Comparison of ENCODE assay signal across 1 cellular context in genomic region chr1:20574686-20575543, GRCh38.
TF ChIP-seq lines count a peak whose summit lies in the region.

No MANE protein-coding gene starts in this region.

TF ChIP-seq in K562, 482 proteins besides CTCF, POLR2A, EP300 and RAD21 (continues in another document):
- peak in 1 of 2 experiments; percentile 39; a peak in 1 of 4 replicates for TF ChIP-seq MAZ (CRISPR knock-in tag; conservative IDR thresholded peaks at IDR 0.05 in 1 of 2, IDR thresholded peaks at IDR 0.05 in 1 of 2)
- no peak for TF ChIP-seq XRCC3 (IDR thresholded peaks at IDR 0.05)
- peak; percentile 62 to 77; a peak in 1 of 4 replicates for TF ChIP-seq KDM1A (IDR thresholded peaks at IDR 0.05)
- TF ChIP-seq YY1 (IDR thresholded peaks at IDR 0.05; ENCODE audit: borderline replicate concordance in 1 of 3, control insufficient read depth in 1 of 3, extremely low read depth in 1 of 3, insufficient read depth in 3 of 3, insufficient read length in 1 of 3, insufficient replicate concordance in 2 of 3, low read depth in 1 of 3, low read length in 2 of 3): peak in 1 of 3 experiments; percentile 53
- peak; percentile 61 for TF ChIP-seq MEIS2 (IDR thresholded peaks at IDR 0.05; ENCODE audit: partially characterized antibody)
- no peak for TF ChIP-seq ZNF165 (CRISPR knock-in tag; IDR thresholded peaks at IDR 0.05; ENCODE audit: borderline replicate concordance)
- 0 out of 2 replicates have a peak, but pooled peaks have one; percentile 36 for TF ChIP-seq RB1 (IDR thresholded peaks at IDR 0.05; ENCODE audit: low read depth)
- TF ChIP-seq, protein P1, sequence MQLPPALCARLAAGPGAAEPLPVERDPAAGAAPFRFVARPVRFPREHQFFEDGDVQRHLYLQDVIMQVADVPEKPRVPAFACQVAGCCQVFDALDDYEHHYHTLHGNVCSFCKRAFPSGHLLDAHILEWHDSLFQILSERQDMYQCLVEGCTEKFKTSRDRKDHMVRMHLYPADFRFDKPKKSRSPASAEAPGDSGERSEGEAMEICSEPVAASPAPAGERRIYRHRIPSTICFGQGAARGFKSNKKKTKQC (CRISPR knock-in tag; IDR thresholded peaks at IDR 0.05): no peak
- peak; percentile 63 for TF ChIP-seq DEAF1 (CRISPR knock-in tag; IDR thresholded peaks at IDR 0.05)
- TF ChIP-seq, protein P2, sequence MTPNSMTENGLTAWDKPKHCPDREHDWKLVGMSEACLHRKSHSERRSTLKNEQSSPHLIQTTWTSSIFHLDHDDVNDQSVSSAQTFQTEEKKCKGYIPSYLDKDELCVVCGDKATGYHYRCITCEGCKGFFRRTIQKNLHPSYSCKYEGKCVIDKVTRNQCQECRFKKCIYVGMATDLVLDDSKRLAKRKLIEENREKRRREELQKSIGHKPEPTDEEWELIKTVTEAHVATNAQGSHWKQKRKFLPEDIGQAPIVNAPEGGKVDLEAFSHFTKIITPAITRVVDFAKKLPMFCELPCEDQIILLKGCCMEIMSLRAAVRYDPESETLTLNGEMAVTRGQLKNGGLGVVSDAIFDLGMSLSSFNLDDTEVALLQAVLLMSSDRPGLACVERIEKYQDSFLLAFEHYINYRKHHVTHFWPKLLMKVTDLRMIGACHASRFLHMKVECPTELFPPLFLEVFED (CRISPR knock-in tag; conservative IDR thresholded peaks at IDR 0.05): no peak
- peak; percentile 61; the same call in 1 of the 2 replicates for TF ChIP-seq CC2D1A (IDR thresholded peaks at IDR 0.05)
- 0 out of 2 replicates have a peak, but pooled peaks have one; percentile 12 for TF ChIP-seq CBX5 (IDR thresholded peaks at IDR 0.05; ENCODE audit: borderline replicate concordance, low read depth)
- TF ChIP-seq, protein P3, sequence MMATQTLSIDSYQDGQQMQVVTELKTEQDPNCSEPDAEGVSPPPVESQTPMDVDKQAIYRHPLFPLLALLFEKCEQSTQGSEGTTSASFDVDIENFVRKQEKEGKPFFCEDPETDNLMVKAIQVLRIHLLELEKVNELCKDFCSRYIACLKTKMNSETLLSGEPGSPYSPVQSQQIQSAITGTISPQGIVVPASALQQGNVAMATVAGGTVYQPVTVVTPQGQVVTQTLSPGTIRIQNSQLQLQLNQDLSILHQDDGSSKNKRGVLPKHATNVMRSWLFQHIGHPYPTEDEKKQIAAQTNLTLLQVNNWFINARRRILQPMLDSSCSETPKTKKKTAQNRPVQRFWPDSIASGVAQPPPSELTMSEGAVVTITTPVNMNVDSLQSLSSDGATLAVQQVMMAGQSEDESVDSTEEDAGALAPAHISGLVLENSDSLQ (IDR thresholded peaks at IDR 0.05): peak; percentile 82
- peak; percentile 91 for TF ChIP-seq RREB1 (CRISPR knock-in tag; IDR thresholded peaks at IDR 0.05)
- TF ChIP-seq JUNB (CRISPR knock-in tag; conservative IDR thresholded peaks at IDR 0.05): no peak
- peak; percentile 70 for TF ChIP-seq TFAP4 (CRISPR knock-in tag; IDR thresholded peaks at IDR 0.05; ENCODE audit: borderline replicate concordance)
- peak; percentile 28; the same call in 1 of the 2 replicates for TF ChIP-seq JUN (IDR thresholded peaks at IDR 0.05; ENCODE audit: borderline replicate concordance, low read depth, low read length)
- TF ChIP-seq JUN (CRISPR knock-in tag; IDR thresholded peaks at IDR 0.05; ENCODE audit: borderline replicate concordance): no peak
- no peak for TF ChIP-seq ATF7 (IDR thresholded peaks at IDR 0.05)
- peak in 1 of 2 experiments; percentile 67; a peak in 1 of 4 replicates for TF ChIP-seq HDAC1 (IDR thresholded peaks at IDR 0.05)
- peak; percentile 46; the same call in 1 of the 2 replicates for TF ChIP-seq BHLHE40 (IDR thresholded peaks at IDR 0.05; ENCODE audit: low read length)
- 0 out of 2 replicates have a peak, but pooled peaks have one; percentile 31 for TF ChIP-seq NBN (IDR thresholded peaks at IDR 0.05; ENCODE audit: low read depth)
- no peak for TF ChIP-seq VEZF1 (CRISPR knock-in tag; IDR thresholded peaks at IDR 0.05)
- TF ChIP-seq ZNF184 (CRISPR knock-in tag; IDR thresholded peaks at IDR 0.05): no peak
- peak; percentile 77 for TF ChIP-seq BCOR (IDR thresholded peaks at IDR 0.05)
- TF ChIP-seq RBM17 (IDR thresholded peaks at IDR 0.05; ENCODE audit: borderline replicate concordance, low read depth, low read length): no peak
- TF ChIP-seq CXXC5 (CRISPR knock-in tag; IDR thresholded peaks at IDR 0.05): peak; percentile 70
- TF ChIP-seq NFIX (CRISPR knock-in tag; IDR thresholded peaks at IDR 0.05; ENCODE audit: low read depth): no peak
- 0 out of 4 replicates have a peak, but pooled peaks of 1 of the 2 experiments have one; percentile 44 for TF ChIP-seq ARNT (IDR thresholded peaks at IDR 0.05)
- TF ChIP-seq NR2C1 (IDR thresholded peaks at IDR 0.05): no peak
- TF ChIP-seq NR2C1 (tag; IDR thresholded peaks at IDR 0.05): no peak
- TF ChIP-seq RBM25 (IDR thresholded peaks at IDR 0.05; ENCODE audit: low read depth, low read length, severe bottlenecking): peak; percentile 80
- no peak for TF ChIP-seq PRPF4 (IDR thresholded peaks at IDR 0.05; ENCODE audit: insufficient read depth, low read depth, low read length, poor library complexity, severe bottlenecking)
- TF ChIP-seq MYC (IDR thresholded peaks at IDR 0.05; ENCODE audit: low read depth, low read length): peak; percentile 56; the same call in 1 of the 2 replicates
- TF ChIP-seq MYC (CRISPR knock-in tag; IDR thresholded peaks at IDR 0.05; ENCODE audit: borderline replicate concordance, low read depth): no peak
- no peak for TF ChIP-seq ZKSCAN8 (CRISPR knock-in tag; IDR thresholded peaks at IDR 0.05)
- TF ChIP-seq RCOR1 (IDR thresholded peaks at IDR 0.05; ENCODE audit: borderline replicate concordance in 1 of 2, low read depth in 2 of 2, low read length in 2 of 2): peak; percentile 82 to 97
- no peak for TF ChIP-seq HNRNPH1 (optimal IDR thresholded peaks at IDR 0.05; ENCODE audit: low read depth, low read length)
- no peak for TF ChIP-seq PBX2 (CRISPR knock-in tag; IDR thresholded peaks at IDR 0.05; ENCODE audit: low read depth)
- peak; percentile 57; the same call in 1 of the 2 replicates for TF ChIP-seq PBX2 (tag; conservative IDR thresholded peaks at IDR 0.05; ENCODE audit: low read depth)
- no peak for TF ChIP-seq ZBTB17 (CRISPR knock-in tag; IDR thresholded peaks at IDR 0.05)
- TF ChIP-seq, protein P4, sequence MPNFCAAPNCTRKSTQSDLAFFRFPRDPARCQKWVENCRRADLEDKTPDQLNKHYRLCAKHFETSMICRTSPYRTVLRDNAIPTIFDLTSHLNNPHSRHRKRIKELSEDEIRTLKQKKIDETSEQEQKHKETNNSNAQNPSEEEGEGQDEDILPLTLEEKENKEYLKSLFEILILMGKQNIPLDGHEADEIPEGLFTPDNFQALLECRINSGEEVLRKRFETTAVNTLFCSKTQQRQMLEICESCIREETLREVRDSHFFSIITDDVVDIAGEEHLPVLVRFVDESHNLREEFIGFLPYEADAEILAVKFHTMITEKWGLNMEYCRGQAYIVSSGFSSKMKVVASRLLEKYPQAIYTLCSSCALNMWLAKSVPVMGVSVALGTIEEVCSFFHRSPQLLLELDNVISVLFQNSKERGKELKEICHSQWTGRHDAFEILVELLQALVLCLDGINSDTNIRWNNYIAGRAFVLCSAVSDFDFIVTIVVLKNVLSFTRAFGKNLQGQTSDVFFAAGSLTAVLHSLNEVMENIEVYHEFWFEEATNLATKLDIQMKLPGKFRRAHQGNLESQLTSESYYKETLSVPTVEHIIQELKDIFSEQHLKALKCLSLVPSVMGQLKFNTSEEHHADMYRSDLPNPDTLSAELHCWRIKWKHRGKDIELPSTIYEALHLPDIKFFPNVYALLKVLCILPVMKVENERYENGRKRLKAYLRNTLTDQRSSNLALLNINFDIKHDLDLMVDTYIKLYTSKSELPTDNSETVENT (CRISPR knock-in tag; IDR thresholded peaks at IDR 0.05): no peak
- no peak for TF ChIP-seq NR1H2 (CRISPR knock-in tag; IDR thresholded peaks at IDR 0.05)
- no peak for TF ChIP-seq ZC3H8 (IDR thresholded peaks at IDR 0.05)
- peak; percentile 31; the same call in 1 of the 2 replicates for TF ChIP-seq XRCC5 (IDR thresholded peaks at IDR 0.05; ENCODE audit: low read depth, low read length)
